24 cellular contexts compared by ENCODE assay signal in the genomic region with DNA sequence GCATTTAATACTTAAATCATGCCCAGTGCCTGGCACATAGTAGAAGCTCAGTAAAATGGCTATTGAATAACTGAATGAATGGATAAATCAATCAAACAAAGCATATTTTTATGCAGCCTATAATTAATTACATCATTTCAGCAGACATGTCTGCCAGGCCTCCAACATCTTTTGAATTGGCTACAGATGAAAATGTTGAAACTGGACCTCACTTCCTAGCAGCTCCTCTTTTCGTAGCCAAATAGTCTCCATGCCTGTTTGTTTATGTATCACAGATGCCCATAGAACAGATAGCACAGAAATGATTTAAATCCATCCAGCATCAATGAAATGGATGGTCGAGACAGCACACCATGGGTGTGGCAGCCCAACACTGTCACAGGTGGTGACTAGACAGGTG.
"Had no signal": no experiment of that assay in that cellular context is flagged by ENCODE, and none has a peak within 500 bp of the region (broad histone marks: within the 10 kb centered on the region; RNA-seq: fewer than 3 reads in every experiment).

No MANE protein-coding gene starts in this region.

- H3K27ac Mint-ChIP-seq: mesothelial cell of epicardium; naive thymus-derived CD4-positive, alpha-beta T cell; natural killer cell treated with Interleukin-12 subunit alpha and Interleukin-12 subunit beta and Interleukin-15 and Interleukin-18, amount 100 ng/mL, for 72 hours; progenitor cell of endocrine pancreas; stimulated activated memory B cell treated with anti-CD40 and anti-IgM and Interleukin-4, amounts not matched to agents 10 μg/mL and 1 μg/mL and 100 μg/mL, for 72 hours; type B pancreatic cell had no signal

- H3K4me1 ChIP-seq: left ventricle myocardium inferior, right atrium auricular region, right lobe of liver, tibial nerve, vagina had no signal

- H3K27me3 Mint-ChIP-seq: stimulated activated memory B cell treated with anti-CD40 and anti-IgM and Interleukin-4, amounts not matched to agents 10 μg/mL and 1 μg/mL and 100 μg/mL, for 72 hours; stimulated activated naive CD8-positive, alpha-beta T cell treated with anti-CD3 and anti-CD28 coated beads, Interleukin-15, amount 100 ng/mL, for 72 hours; type B pancreatic cell had no signal

- H3K4me3 ChIP-seq: left ventricle myocardium inferior, lung, ovary, right atrium auricular region, right lobe of liver, smooth muscle cell, tibial nerve, vagina had no signal

- FAIRE-seq: islet of Langerhans, kidney had no signal

- ATAC-seq: naive thymus-derived CD4-positive, alpha-beta T cell; natural killer cell treated with Interleukin-12 subunit alpha and Interleukin-12 subunit beta and Interleukin-15 and Interleukin-18, amount 100 ng/mL, for 72 hours; right lobe of liver; stimulated activated memory B cell treated with anti-CD40 and anti-IgM and Interleukin-4, amounts not matched to agents 10 μg/mL and 1 μg/mL and 100 μg/mL, for 72 hours; stimulated activated naive CD8-positive, alpha-beta T cell treated with anti-CD3 and anti-CD28 coated beads, Interleukin-15, amount 100 ng/mL, for 72 hours had no signal

- H3K4me1 Mint-ChIP-seq: mesothelial cell of epicardium; naive thymus-derived CD4-positive, alpha-beta T cell; stimulated activated naive CD8-positive, alpha-beta T cell treated with anti-CD3 and anti-CD28 coated beads, Interleukin-15, amount 100 ng/mL, for 72 hours had no signal

- H3K9me3 ChIP-seq: ovary, right atrium auricular region, right lobe of liver, vagina had no signal

- H3K36me3 ChIP-seq: left ventricle myocardium inferior, ovary, right atrium auricular region, right lobe of liver, tibial nerve, vagina had no signal

- H3K36me3 Mint-ChIP-seq: mesothelial cell of epicardium; naive thymus-derived CD4-positive, alpha-beta T cell; natural killer cell treated with Interleukin-12 subunit alpha and Interleukin-12 subunit beta and Interleukin-15 and Interleukin-18, amount 100 ng/mL, for 72 hours; type B pancreatic cell had no signal

- DNase-seq: kidney; left ventricle myocardium inferior; mesendoderm; naive thymus-derived CD4-positive, alpha-beta T cell; ovary; right lobe of liver; stimulated activated CD4-positive, alpha-beta T cell treated with anti-CD3 and anti-CD28 coated beads, Interleukin-1b, Interleukin-23, amount 100 ng/mL, for 48 hours; stimulated activated CD4-positive, alpha-beta T cell treated with anti-CD3 and anti-CD28 coated beads, Interleukin-2, amount 100 ng/mL, for 48 hours; stimulated activated CD4-positive, alpha-beta T cell treated with anti-CD3 and anti-CD28 coated beads, Interleukin-4, amount 100 ng/mL, for 4 hours; stimulated activated CD8-positive, alpha-beta memory T cell treated with anti-CD3 and anti-CD28 coated beads, Interleukin-4, amount 100 ng/mL, for 48 hours; stimulated activated naive CD4-positive, alpha-beta T cell treated with Interleukin-2 at 50 U/mL for 16 hours; stimulated activated naive CD8-positive, alpha-beta T cell treated with anti-CD3 and anti-CD28 coated beads, Interleukin-15, amount 100 ng/mL, for 72 hours; substantia nigra had no signal

- H3K4me3 Mint-ChIP-seq: mesothelial cell of epicardium; naive thymus-derived CD4-positive, alpha-beta T cell; natural killer cell treated with Interleukin-12 subunit alpha and Interleukin-12 subunit beta and Interleukin-15 and Interleukin-18, amount 100 ng/mL, for 72 hours; stimulated activated memory B cell treated with anti-CD40 and anti-IgM and Interleukin-4, amounts not matched to agents 10 μg/mL and 1 μg/mL and 100 μg/mL, for 72 hours; stimulated activated naive CD8-positive, alpha-beta T cell treated with anti-CD3 and anti-CD28 coated beads, Interleukin-15, amount 100 ng/mL, for 72 hours; type B pancreatic cell had no signal

- H3K9me3 Mint-ChIP-seq: natural killer cell treated with Interleukin-12 subunit alpha and Interleukin-12 subunit beta and Interleukin-15 and Interleukin-18, amount 100 ng/mL, for 72 hours; stimulated activated memory B cell treated with anti-CD40 and anti-IgM and Interleukin-4, amounts not matched to agents 10 μg/mL and 1 μg/mL and 100 μg/mL, for 72 hours; stimulated activated naive CD8-positive, alpha-beta T cell treated with anti-CD3 and anti-CD28 coated beads, Interleukin-15, amount 100 ng/mL, for 72 hours; type B pancreatic cell had no signal
